In the genomic region with DNA sequence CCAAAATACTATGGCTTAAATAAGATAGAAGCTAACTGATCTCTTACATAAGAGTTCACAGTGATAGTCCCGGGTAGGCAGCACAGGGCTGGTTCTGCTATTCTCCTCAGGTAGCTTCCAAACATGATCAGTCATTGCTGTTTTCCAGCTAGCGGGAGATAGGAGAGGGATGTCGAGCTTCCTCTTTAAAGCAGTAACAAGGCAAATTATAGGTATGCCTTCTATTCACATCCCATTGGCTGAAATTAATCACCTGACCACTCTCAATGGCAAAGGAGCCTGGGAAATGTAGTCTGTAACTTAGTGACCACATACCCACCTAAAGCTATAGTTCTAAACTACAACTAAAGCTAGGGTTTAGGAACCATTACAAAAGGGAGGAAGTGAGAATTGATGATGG, we compare ENCODE assay signal across 8 cellular contexts. TPM values are rescaled to one million over a fixed set of nuclear protein-coding genes. Genes with fewer than 3 reads are reported as not detected.
DNase-seq lines count a peak whose midpoint lies in the region; ATAC-seq and TF ChIP-seq lines count a peak whose summit lies in the region.

No MANE protein-coding gene starts in this region.

- CTCF ChIA-PET in Calu3 (lab: Charles Lee) = interaction anchor here (1.3 kb wide), 1 partner anchor 18 kb away, joined by 3 read pairs; no protein-coding TSS in a partner anchor

- intact Hi-C loops in Calu3 (cut with micrococcal nuclease; ENCODE audit: unreplicated experiment) = no loop called here
- intact Hi-C loops in sigmoid colon (cut with DNase I) = no loop called here

- H3K9me3 ChIP-seq in sigmoid colon = no peaks in the 10 kb centered on the region

- no peak overlapping the region for H3K4me3 Mint-ChIP-seq in Calu3 (ENCODE audit: low read depth, unreplicated experiment)

- peaks cover 43% of the 10 kb centered on the region for H3K27me3 Mint-ChIP-seq in Calu3 (ENCODE audit: unreplicated experiment)

- H3K4me1 ChIP-seq in sigmoid colon = no peaks in the 10 kb centered on the region

- H3K4me1 Mint-ChIP-seq in Calu3 (ENCODE audit: low read depth, unreplicated experiment) = no peaks in the 10 kb centered on the region

- no TSS peak for BruUV-seq in Calu3 (replicated peaks; lab: Mats Ljungman, UMichigan)

- no peak for TF ChIP-seq POLR2A in sigmoid colon (IDR thresholded peaks at IDR 0.05)

- no peak overlapping the region for H3K27ac Mint-ChIP-seq in Calu3 (ENCODE audit: unreplicated experiment)

- no peaks in the 10 kb centered on the region for H3K36me3 ChIP-seq in sigmoid colon

- DNase-seq in Calu3 (peak; percentile 41), NCI-H146 treated with DMSO at 0.1 percent for 48 hours (lab: John Stamatoyannopoulos, UW; ENCODE audit: unreplicated experiment) (peak; percentile 14), T follicular helper cell (ENCODE audit: low read depth) (peak; percentile 15), fibroblast of villous mesenchyme (ENCODE audit: low read depth) (peak; percentile 58), renal cortical epithelial cell (ENCODE audit: low read depth) (peak; percentile 54), sigmoid colon (no peak)

- H3K36me3 Mint-ChIP-seq in Calu3 (ENCODE audit: insufficient read depth, unreplicated experiment) = peaks cover 5% of the 10 kb centered on the region

- WGBS in sigmoid colon, 2 donors = 4 to 6% methylated on average over 3 of the region's 3 CpGs

- TF ChIP-seq CTCF in Calu3 (IDR thresholded peaks at IDR 0.05; ENCODE audit: unreplicated experiment) (no peak), fibroblast of villous mesenchyme (IDR thresholded peaks at IDR 0.05; ENCODE audit: insufficient read depth, low read depth, low read length) (no peak), sigmoid colon (IDR thresholded peaks at IDR 0.05) (no peak)

- H3K4me3 ChIP-seq in fibroblast of villous mesenchyme (ENCODE audit: low read depth, low read length) (no peak overlapping the region), sigmoid colon (no peak overlapping the region)

- peak; percentile 91 for ATAC-seq in GM18870 (IDR thresholded peaks at IDR 0.05; ENCODE audit: unreplicated experiment)
- peak; percentile 100 for ATAC-seq in HG02973 (IDR thresholded peaks at IDR 0.05; ENCODE audit: unreplicated experiment)

- H3K9me3 Mint-ChIP-seq in Calu3 (ENCODE audit: low read depth, unreplicated experiment) = no peaks in the 10 kb centered on the region

- H3K27ac ChIP-seq in sigmoid colon = no peak overlapping the region

- H3K27me3 ChIP-seq in sigmoid colon = no peaks in the 10 kb centered on the region

- TF ChIP-seq EP300 in sigmoid colon (IDR thresholded peaks at IDR 0.05) = no peak

RNA-seq across cellular contexts. Expression of a gene that starts 34.5 kb away (rescaled TPM):
- 43.8 and 51.3 TPM in 2 replicates for total RNA-seq in Calu3 (2022)
- 25.4 and 47.1 TPM in 2 replicates for total RNA-seq in fibroblast of villous mesenchyme
- total RNA-seq in renal cortical epithelial cell = 16.1 and 33.0 TPM in 2 replicates
- 10 to 100 TPM; 12.8 to 25.7 (median 19.5) TPM for total RNA-seq in sigmoid colon
- 10 to 100 TPM in 2 of 3 donors, 1 to 10 TPM in 1; 7.8 to 17.9 (median 11.6) TPM for polyA plus RNA-seq in sigmoid colon
